In the genomic region with DNA sequence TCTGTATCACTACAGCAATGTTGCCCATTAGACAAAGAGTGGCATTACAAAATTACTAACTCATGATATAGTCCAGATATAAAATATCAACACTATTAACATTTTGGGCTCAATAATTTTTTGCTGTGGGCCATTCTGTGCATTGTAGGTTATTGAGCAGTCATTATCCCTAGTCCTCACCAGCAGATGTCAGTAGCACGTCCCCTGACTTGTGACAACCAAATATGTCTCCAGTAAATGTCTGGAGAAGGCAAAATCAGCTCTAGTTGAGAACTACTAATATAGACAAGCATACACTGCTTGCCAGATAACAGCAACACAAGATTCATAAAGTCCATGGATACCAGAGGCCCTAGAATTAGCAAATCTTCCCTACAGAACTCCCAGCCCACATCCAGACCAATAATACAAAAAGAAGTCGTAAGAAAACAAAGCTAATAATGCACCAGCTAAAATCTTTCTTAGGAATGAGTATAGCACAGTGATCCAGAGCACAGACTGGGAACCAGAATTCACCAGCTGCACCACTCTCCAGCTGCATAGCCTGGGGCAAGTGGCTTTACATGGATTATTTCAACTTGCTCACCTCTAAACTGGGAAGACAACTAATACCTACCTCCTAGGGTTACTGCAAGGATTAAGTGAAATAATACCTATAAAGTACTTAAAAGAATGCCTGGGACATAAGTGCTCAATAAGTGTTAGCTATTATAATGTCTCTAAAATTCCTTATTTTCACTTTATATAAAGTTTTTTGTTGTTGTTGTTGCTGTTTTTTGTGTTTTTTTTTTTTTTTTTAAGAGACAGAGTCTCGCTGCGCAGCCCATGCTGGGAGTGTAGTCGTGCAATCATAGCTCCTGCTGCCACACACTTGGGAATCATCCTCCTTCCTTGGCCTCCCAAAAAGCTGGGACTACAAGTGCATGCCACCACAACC, we compare ENCODE assay signal across 9 cellular contexts. TPM values are rescaled to one million over a fixed set of nuclear protein-coding genes. Genes with fewer than 3 reads are reported as not detected.
DNase-seq lines count a peak whose midpoint lies in the region; TF ChIP-seq lines count a peak whose summit lies in the region.
"Had no signal": no experiment of that assay in that cellular context is flagged by ENCODE, and none has a peak within 500 bp of the region (broad histone marks: within the 10 kb centered on the region; RNA-seq: fewer than 3 reads in every experiment).

No MANE protein-coding gene starts in this region.

- no peaks in the 10 kb centered on the region for H3K9me3 ChIP-seq in MG63
- H3K9me3 ChIP-seq in WERI-Rb-1 (ENCODE audit: severe bottlenecking), result peaks cover 4% of the 10 kb centered on the region
- no peaks in the 10 kb centered on the region for H3K9me3 ChIP-seq in cardiac muscle cell (ENCODE audit: low read depth)
- no peaks in the 10 kb centered on the region for H3K9me3 ChIP-seq in spleen
- no peaks in the 10 kb centered on the region for H3K9me3 ChIP-seq in effector memory CD4-positive, alpha-beta T cell (ENCODE audit: control insufficient read depth, low read length)

- 78 to 92% (median 83%) methylated on average over 5 of the region's 5 CpGs for WGBS in spleen, 5 donors

- H3K4me1 ChIP-seq in cardiac muscle cell (ENCODE audit: low read depth) (peaks cover 12% of the 10 kb centered on the region), spleen (peaks cover 0 to 77% (median 19%) of the 10 kb centered on the region in 6 donors)
- H3K4me1 ChIP-seq in effector memory CD4-positive, alpha-beta T cell (ENCODE audit: control insufficient read depth, insufficient read depth, low read length, poor library complexity, severe bottlenecking), result peaks cover 6% of the 10 kb centered on the region

- H3K27ac ChIP-seq in WERI-Rb-1, result peak overlapping the region; percentile 54
- H3K27ac ChIP-seq in cardiac muscle cell, result peak overlapping the region; percentile 64
- no peak overlapping the region for H3K27ac ChIP-seq in spleen
- H3K27ac ChIP-seq in effector memory CD4-positive, alpha-beta T cell (ENCODE audit: insufficient read depth, low read length, poor library complexity, severe bottlenecking), result no peak overlapping the region
- H3K27ac ChIP-seq: BLaER1 treated with 17β-estradiol and CSF1 and Interleukin-3, amounts not matched to agents 10 nM and 100 nM had no signal

- TF ChIP-seq CTCF in WERI-Rb-1 (IDR thresholded peaks at IDR 0.05; ENCODE audit: low read depth, low read length), result peak; percentile 80
- TF ChIP-seq CTCF in cardiac muscle cell (IDR thresholded peaks at IDR 0.05; ENCODE audit: low read depth, low read length), result peak; percentile 61
- TF ChIP-seq CTCF in spleen (IDR thresholded peaks at IDR 0.05 in 8 of 11, conservative IDR thresholded peaks at IDR 0.05 in 3 of 11), result peak in 9 of 11 experiments; percentile 27 to 66 (median 45)

- intact Hi-C loops in spleen (cut with DNase I; ENCODE audit: low total_unique reads), result loop anchor here (5.0 kb wide), 1 partner anchor 76 kb away; no protein-coding TSS in a partner anchor

- peaks cover 38% of the 10 kb centered on the region for H3K36me3 ChIP-seq in MG63
- H3K36me3 ChIP-seq in WERI-Rb-1, result peaks cover 37% of the 10 kb centered on the region
- H3K36me3 ChIP-seq in cardiac muscle cell, result no peaks in the 10 kb centered on the region
- peaks cover 0 to 61% (median 16%) of the 10 kb centered on the region in 6 donors for H3K36me3 ChIP-seq in spleen
- peaks cover 31% of the 10 kb centered on the region for H3K36me3 ChIP-seq in effector memory CD4-positive, alpha-beta T cell (ENCODE audit: control insufficient read depth, insufficient read depth, low read length)

- no peaks in the 10 kb centered on the region for H3K27me3 ChIP-seq in MG63
- H3K27me3 ChIP-seq in WERI-Rb-1 (ENCODE audit: insufficient read depth, low read depth, severe bottlenecking), result no peaks in the 10 kb centered on the region
- H3K27me3 ChIP-seq in cardiac muscle cell, result no peaks in the 10 kb centered on the region
- H3K27me3 ChIP-seq in spleen (replicated peaks in 1 of 7), result no peaks in the 10 kb centered on the region
- no peaks in the 10 kb centered on the region for H3K27me3 ChIP-seq in effector memory CD4-positive, alpha-beta T cell (replicated peaks; ENCODE audit: control insufficient read depth, insufficient read depth, low read length, poor library complexity, severe bottlenecking)
- H3K27me3 ChIP-seq: BLaER1 treated with 17β-estradiol and CSF1 and Interleukin-3, amounts not matched to agents 10 nM and 100 nM had no signal

- no peak for TF ChIP-seq POLR2A in spleen (IDR thresholded peaks at IDR 0.05)

- peak; percentile 22 for DNase-seq in NCI-H2107 treated with DMSO at 0.1 percent for 48 hours (lab: John Stamatoyannopoulos, UW; ENCODE audit: unreplicated experiment)
- no peak for DNase-seq in NCI-H2107 (lab: John Stamatoyannopoulos, UW)
- DNase-seq in MG63, result peak; percentile 21
- DNase-seq in WERI-Rb-1, result peak; percentile 60
- peak; percentile 48 to 67 for DNase-seq in cardiac muscle cell (ENCODE audit: low read depth in 1 of 2, low spot score in 1 of 2)
- DNase-seq in spleen, result no peak
- DNase-seq in NCI-H2029 treated with DMSO at 0.1 percent for 48 hours (lab: John Stamatoyannopoulos, UW), result no peak
- no peak for DNase-seq in effector memory CD4-positive, alpha-beta T cell

- H3K4me3 ChIP-seq in MG63 (no peak overlapping the region), WERI-Rb-1 (ENCODE audit: low read depth, low read length) (no peak overlapping the region), cardiac muscle cell (no peak overlapping the region), spleen (no peak overlapping the region)
- no peak overlapping the region for H3K4me3 ChIP-seq in effector memory CD4-positive, alpha-beta T cell (ENCODE audit: insufficient read depth, low read depth, low read length, poor library complexity, severe bottlenecking)
- H3K4me3 ChIP-seq: BLaER1 treated with 17β-estradiol and CSF1 and Interleukin-3, amounts not matched to agents 10 nM and 100 nM had no signal

RNA-seq across cellular contexts. Expression of a gene that starts 23.7 kb away (rescaled TPM):
- 13.0 and 32.3 TPM in 2 replicates for total RNA-seq in MG63 (2014; rRNA removed; shearing (Covaris generic); ENCODE audit: low replicate concordance)
- 22.7 and 31.7 TPM in 2 replicates for total RNA-seq in cardiac muscle cell
- polyA plus RNA-seq in cardiac muscle cell, result 27.6 and 38.6 TPM in 2 replicates
- total RNA-seq in spleen, result 100 to 1,000 TPM in 2 of 7 donors, 10 to 100 TPM in 5; 74.2 to 154 (median 92.6) TPM
- 1 to 10 TPM; 2.5 to 4.2 (median 2.8) TPM for polyA plus RNA-seq in spleen

Comparison
In these comparisons a context has a peak if more than half of its experiments do, and no peak if none do; other contexts are left out.
1. DNase-seq: peak in NCI-H2107 treated with DMSO at 0.1 percent for 48 hours (single experiment), MG63 (single experiment), WERI-Rb-1 (single experiment) and cardiac muscle cell (2 of 2); none in NCI-H2107 (single experiment), spleen (single experiment), NCI-H2029 treated with DMSO at 0.1 percent for 48 hours (single experiment) and effector memory CD4-positive, alpha-beta T cell (0 of 3).
2. H3K27ac ChIP-seq: peak in WERI-Rb-1 (single experiment) and cardiac muscle cell (single experiment); none in spleen (0 of 8) and effector memory CD4-positive, alpha-beta T cell (single experiment).
3. Peak in every context shown above with its lines, with median percentiles within 50 percentile points of each other: CTCF ChIP-seq.